Comparison of ENCODE assay signal across 24 cellular contexts in genomic region chr16:4633910-4634635, GRCh38.
"Had no signal": no experiment of that assay in that cellular context is flagged by ENCODE, and none has a peak within 500 bp of the region (broad histone marks: within the 10 kb centered on the region; RNA-seq: fewer than 3 reads in every experiment).

No MANE protein-coding gene starts in this region.

- H3K27ac ChIP-seq: ascending aorta, gastrocnemius medialis, parathyroid adenoma, psoas muscle, testis, transverse colon had no signal

- H3K4me3 Mint-ChIP-seq: activated CD4-positive, alpha-beta memory T cell treated with anti-CD3 and anti-CD28 coated beads for 36 hours; activated naive CD4-positive, alpha-beta T cell treated with anti-CD3 and anti-CD28 coated beads, Interleukin-2, amount 10 ng/mL, durations not matched to agents 7 days and 5 days; activated naive CD8-positive, alpha-beta T cell treated with anti-CD3 and anti-CD28 coated beads, Interleukin-2, amount 10 ng/mL, durations not matched to agents 7 days and 5 days; activated T-cell treated with anti-CD3 and anti-CD28 coated beads, Interleukin-2, amount 50 U/mL, for 24 hours; dendritic cell treated with granulocyte-macrophage colony-stimulating factor and Interleukin-4, amounts not matched to agents 40 ng/mL and 50 ng/mL, for 4 days; immature natural killer cell; mesothelial cell of epicardium; naive B cell; T-cell had no signal

- H3K36me3 ChIP-seq: gastrocnemius medialis had no signal

- H3K9me3 ChIP-seq: gastrocnemius medialis, testis, transverse colon had no signal

- DNase-seq: activated CD4-positive, alpha-beta memory T cell treated with anti-CD3 and anti-CD28 coated beads for 36 hours; activated CD4-positive, alpha-beta T cell treated with anti-CD3 and anti-CD28 coated beads for 48 hours; activated CD8-positive, alpha-beta memory T cell treated with anti-CD3 and anti-CD28 coated beads, Interleukin-2, amount 50 U/mL, for 48 hours; activated gamma-delta T cell; activated naive CD4-positive, alpha-beta T cell treated with anti-CD3 and anti-CD28 coated beads, Interleukin-2, amount 10 ng/mL, durations not matched to agents 7 days and 5 days; activated naive CD8-positive, alpha-beta T cell treated with anti-CD3 and anti-CD28 coated beads, Interleukin-2, amount 10 ng/mL, durations not matched to agents 7 days and 5 days; activated T-cell treated with anti-CD3 and anti-CD28 coated beads, Interleukin-2, amount 50 U/mL, for 24 hours; central memory CD4-positive, alpha-beta T cell; effector CD4-positive, alpha-beta T cell; gastrocnemius medialis; immature natural killer cell; naive B cell; psoas muscle; stimulated activated naive CD4-positive, alpha-beta T cell; T-cell; testis; transverse colon had no signal

- H3K27ac Mint-ChIP-seq: activated CD4-positive, alpha-beta memory T cell treated with anti-CD3 and anti-CD28 coated beads for 36 hours; activated naive CD4-positive, alpha-beta T cell treated with anti-CD3 and anti-CD28 coated beads, Interleukin-2, amount 10 ng/mL, durations not matched to agents 7 days and 5 days; activated naive CD8-positive, alpha-beta T cell treated with anti-CD3 and anti-CD28 coated beads, Interleukin-2, amount 10 ng/mL, durations not matched to agents 7 days and 5 days; activated T-cell treated with anti-CD3 and anti-CD28 coated beads, Interleukin-2, amount 50 U/mL, for 24 hours; dendritic cell treated with granulocyte-macrophage colony-stimulating factor and Interleukin-4, amounts not matched to agents 40 ng/mL and 50 ng/mL, for 4 days; immature natural killer cell; mesothelial cell of epicardium; T-cell had no signal

- FAIRE-seq: endometrium, urothelium cell line had no signal

- H3K9me3 Mint-ChIP-seq: activated T-cell treated with anti-CD3 and anti-CD28 coated beads, Interleukin-2, amount 50 U/mL, for 24 hours; dendritic cell treated with granulocyte-macrophage colony-stimulating factor and Interleukin-4, amounts not matched to agents 40 ng/mL and 50 ng/mL, for 4 days; immature natural killer cell had no signal

- H3K4me1 ChIP-seq: ascending aorta, parathyroid adenoma, transverse colon had no signal

- H3K27me3 Mint-ChIP-seq: activated CD4-positive, alpha-beta memory T cell treated with anti-CD3 and anti-CD28 coated beads for 36 hours; activated naive CD4-positive, alpha-beta T cell treated with anti-CD3 and anti-CD28 coated beads, Interleukin-2, amount 10 ng/mL, durations not matched to agents 7 days and 5 days; activated naive CD8-positive, alpha-beta T cell treated with anti-CD3 and anti-CD28 coated beads, Interleukin-2, amount 10 ng/mL, durations not matched to agents 7 days and 5 days; activated T-cell treated with anti-CD3 and anti-CD28 coated beads, Interleukin-2, amount 50 U/mL, for 24 hours; dendritic cell treated with granulocyte-macrophage colony-stimulating factor and Interleukin-4, amounts not matched to agents 40 ng/mL and 50 ng/mL, for 4 days; naive B cell; T-cell had no signal

- ATAC-seq: gastrocnemius medialis, psoas muscle, T-cell had no signal

- H3K4me1 Mint-ChIP-seq: mesothelial cell of epicardium had no signal

- H3K27me3 ChIP-seq: ascending aorta, gastrocnemius medialis, testis, transverse colon had no signal

- H3K36me3 Mint-ChIP-seq: naive B cell had no signal

- H3K4me3 ChIP-seq: ascending aorta, gastrocnemius medialis, psoas muscle, smooth muscle cell, testis, transverse colon had no signal
